1 cellular context compared by ENCODE assay signal in the genomic region with DNA sequence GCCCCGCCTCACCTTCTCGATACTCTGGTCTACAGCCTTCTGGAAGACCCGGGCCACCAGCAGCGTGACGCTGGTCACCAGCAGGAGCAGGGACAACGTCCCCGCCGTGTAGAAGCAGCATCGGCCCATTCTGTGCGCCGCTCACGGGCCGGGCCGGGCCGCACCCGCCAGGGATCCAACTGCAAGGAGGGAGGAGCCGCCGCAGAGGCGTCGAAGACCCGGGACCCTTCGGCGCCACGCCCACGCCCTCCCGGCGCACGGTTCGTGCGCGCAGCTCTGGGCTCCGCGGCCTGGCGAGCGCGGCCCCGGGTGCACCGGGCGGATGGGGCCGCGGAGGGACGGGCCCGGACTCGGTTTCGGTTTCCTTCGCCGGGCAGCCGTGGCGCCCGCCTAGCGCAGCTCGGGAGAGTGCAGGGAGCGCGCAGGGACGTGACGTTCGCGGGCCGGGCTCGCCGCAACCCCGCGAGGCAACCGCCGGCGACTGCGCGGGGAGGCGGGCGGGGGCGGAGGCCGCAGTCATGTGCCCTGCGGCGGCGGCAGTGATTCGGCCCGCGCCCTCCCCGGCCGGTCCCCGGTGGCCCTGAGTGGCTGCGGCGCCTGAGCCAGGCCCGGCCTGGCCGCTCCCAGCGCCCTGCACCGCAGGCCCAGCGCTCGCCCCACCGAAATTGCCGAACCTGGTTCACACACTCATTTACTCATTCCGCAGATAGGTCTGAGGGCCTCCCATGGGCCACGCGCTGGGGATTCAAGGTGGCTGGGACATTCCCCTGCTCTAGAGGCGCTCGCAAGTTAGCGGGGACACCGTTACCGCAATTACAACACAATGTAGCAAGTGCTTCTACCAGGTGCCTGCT.
TF ChIP-seq lines count a peak whose summit lies in the region.

A gene with protein sequence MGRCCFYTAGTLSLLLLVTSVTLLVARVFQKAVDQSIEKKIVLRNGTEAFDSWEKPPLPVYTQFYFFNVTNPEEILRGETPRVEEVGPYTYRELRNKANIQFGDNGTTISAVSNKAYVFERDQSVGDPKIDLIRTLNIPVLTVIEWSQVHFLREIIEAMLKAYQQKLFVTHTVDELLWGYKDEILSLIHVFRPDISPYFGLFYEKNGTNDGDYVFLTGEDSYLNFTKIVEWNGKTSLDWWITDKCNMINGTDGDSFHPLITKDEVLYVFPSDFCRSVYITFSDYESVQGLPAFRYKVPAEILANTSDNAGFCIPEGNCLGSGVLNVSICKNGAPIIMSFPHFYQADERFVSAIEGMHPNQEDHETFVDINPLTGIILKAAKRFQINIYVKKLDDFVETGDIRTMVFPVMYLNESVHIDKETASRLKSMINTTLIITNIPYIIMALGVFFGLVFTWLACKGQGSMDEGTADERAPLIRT (minus strand): TSS at position 410 of the 854 bp plus-strand sequence. CDS start 281 bp downstream, at position 129.

TF ChIP-seq in HepG2, 621 proteins besides CTCF, POLR2A, EP300 and RAD21 (continued from another document and continues in another):
- TF ChIP-seq PRMT3 (CRISPR knock-in tag; IDR thresholded peaks at IDR 0.05; ENCODE audit: borderline replicate concordance, low read depth) (0 out of 2 replicates have a peak, but pooled peaks have one; percentile 53), FOXA3 (CRISPR knock-in tag; IDR thresholded peaks at IDR 0.05) (peak; percentile 26; the same call in 1 of the 2 replicates), ZNF484 (CRISPR knock-in tag; IDR thresholded peaks at IDR 0.05; ENCODE audit: borderline replicate concordance, low read depth) (no peak), ZNF562 (CRISPR knock-in tag; IDR thresholded peaks at IDR 0.05; ENCODE audit: borderline replicate concordance) (no peak), ZNF878 (CRISPR knock-in tag; IDR thresholded peaks at IDR 0.05) (no peak), TARDBP (CRISPR knock-in tag; IDR thresholded peaks at IDR 0.05) (no peak), ZNF121 (CRISPR knock-in tag; IDR thresholded peaks at IDR 0.05) (peak; percentile 34; the same call in 1 of the 2 replicates), ZNF354B (CRISPR knock-in tag; IDR thresholded peaks at IDR 0.05) (no peak), ZFP36 (IDR thresholded peaks at IDR 0.05; ENCODE audit: borderline replicate concordance, low read depth, low read length, partially characterized antibody) (no peak), ZNF567 (CRISPR knock-in tag; IDR thresholded peaks at IDR 0.05; ENCODE audit: borderline replicate concordance) (no peak), ZNF501 (CRISPR knock-in tag; IDR thresholded peaks at IDR 0.05) (no peak), YY1 (IDR thresholded peaks at IDR 0.05; ENCODE audit: insufficient read depth, insufficient replicate concordance, low read depth, low read length) (peak; percentile 30), FOXM1 (CRISPR knock-in tag; IDR thresholded peaks at IDR 0.05) (peak; percentile 53; the same call in 1 of the 2 replicates), GPN1 (CRISPR knock-in tag; IDR thresholded peaks at IDR 0.05; ENCODE audit: borderline replicate concordance) (no peak), ZNF234 (CRISPR knock-in tag; conservative IDR thresholded peaks at IDR 0.05) (0 out of 2 replicates have a peak, but pooled peaks have one; percentile 58), ZNF230 (CRISPR knock-in tag; IDR thresholded peaks at IDR 0.05) (no peak), ZNF629 (CRISPR knock-in tag; conservative IDR thresholded peaks at IDR 0.05) (no peak), RBFOX2 (IDR thresholded peaks at IDR 0.05; ENCODE audit: low read depth, low read length) (peak; percentile 94), RBM22 (optimal IDR thresholded peaks at IDR 0.05; ENCODE audit: low read length) (no peak), ZFYVE20 (CRISPR knock-in tag; IDR thresholded peaks at IDR 0.05; ENCODE audit: borderline replicate concordance, low read depth) (no peak), CCDC6 (CRISPR knock-in tag; IDR thresholded peaks at IDR 0.05) (peak; percentile 82), ZMYM2 (CRISPR knock-in tag; IDR thresholded peaks at IDR 0.05) (no peak), MYC (CRISPR knock-in tag; IDR thresholded peaks at IDR 0.05; ENCODE audit: borderline replicate concordance) (peak; percentile 54; the same call in 1 of the 2 replicates)
- TF ChIP-seq, protein P1, sequence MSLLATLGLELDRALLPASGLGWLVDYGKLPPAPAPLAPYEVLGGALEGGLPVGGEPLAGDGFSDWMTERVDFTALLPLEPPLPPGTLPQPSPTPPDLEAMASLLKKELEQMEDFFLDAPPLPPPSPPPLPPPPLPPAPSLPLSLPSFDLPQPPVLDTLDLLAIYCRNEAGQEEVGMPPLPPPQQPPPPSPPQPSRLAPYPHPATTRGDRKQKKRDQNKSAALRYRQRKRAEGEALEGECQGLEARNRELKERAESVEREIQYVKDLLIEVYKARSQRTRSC (CRISPR knock-in tag; IDR thresholded peaks at IDR 0.05; ENCODE audit: low read depth), result no peak
- TF ChIP-seq, protein P2, sequence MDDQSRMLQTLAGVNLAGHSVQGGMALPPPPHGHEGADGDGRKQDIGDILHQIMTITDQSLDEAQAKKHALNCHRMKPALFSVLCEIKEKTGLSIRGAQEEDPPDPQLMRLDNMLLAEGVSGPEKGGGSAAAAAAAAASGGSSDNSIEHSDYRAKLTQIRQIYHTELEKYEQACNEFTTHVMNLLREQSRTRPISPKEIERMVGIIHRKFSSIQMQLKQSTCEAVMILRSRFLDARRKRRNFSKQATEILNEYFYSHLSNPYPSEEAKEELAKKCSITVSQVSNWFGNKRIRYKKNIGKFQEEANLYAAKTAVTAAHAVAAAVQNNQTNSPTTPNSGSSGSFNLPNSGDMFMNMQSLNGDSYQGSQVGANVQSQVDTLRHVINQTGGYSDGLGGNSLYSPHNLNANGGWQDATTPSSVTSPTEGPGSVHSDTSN (CRISPR knock-in tag; IDR thresholded peaks at IDR 0.05; ENCODE audit: borderline replicate concordance), result no peak
- TF ChIP-seq, protein P3, sequence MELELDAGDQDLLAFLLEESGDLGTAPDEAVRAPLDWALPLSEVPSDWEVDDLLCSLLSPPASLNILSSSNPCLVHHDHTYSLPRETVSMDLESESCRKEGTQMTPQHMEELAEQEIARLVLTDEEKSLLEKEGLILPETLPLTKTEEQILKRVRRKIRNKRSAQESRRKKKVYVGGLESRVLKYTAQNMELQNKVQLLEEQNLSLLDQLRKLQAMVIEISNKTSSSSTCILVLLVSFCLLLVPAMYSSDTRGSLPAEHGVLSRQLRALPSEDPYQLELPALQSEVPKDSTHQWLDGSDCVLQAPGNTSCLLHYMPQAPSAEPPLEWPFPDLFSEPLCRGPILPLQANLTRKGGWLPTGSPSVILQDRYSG (CRISPR knock-in tag; IDR thresholded peaks at IDR 0.05), result no peak
- TF ChIP-seq, protein P4, sequence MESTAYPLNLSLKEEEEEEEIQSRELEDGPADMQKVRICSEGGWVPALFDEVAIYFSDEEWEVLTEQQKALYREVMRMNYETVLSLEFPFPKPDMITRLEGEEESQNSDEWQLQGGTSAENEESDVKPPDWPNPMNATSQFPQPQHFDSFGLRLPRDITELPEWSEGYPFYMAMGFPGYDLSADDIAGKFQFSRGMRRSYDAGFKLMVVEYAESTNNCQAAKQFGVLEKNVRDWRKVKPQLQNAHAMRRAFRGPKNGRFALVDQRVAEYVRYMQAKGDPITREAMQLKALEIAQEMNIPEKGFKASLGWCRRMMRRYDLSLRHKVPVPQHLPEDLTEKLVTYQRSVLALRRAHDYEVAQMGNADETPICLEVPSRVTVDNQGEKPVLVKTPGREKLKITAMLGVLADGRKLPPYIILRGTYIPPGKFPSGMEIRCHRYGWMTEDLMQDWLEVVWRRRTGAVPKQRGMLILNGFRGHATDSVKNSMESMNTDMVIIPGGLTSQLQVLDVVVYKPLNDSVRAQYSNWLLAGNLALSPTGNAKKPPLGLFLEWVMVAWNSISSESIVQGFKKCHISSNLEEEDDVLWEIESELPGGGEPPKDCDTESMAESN (CRISPR knock-in tag; conservative IDR thresholded peaks at IDR 0.05), result 0 out of 2 replicates have a peak, but pooled peaks have one; percentile 83
- TF ChIP-seq, protein P5, sequence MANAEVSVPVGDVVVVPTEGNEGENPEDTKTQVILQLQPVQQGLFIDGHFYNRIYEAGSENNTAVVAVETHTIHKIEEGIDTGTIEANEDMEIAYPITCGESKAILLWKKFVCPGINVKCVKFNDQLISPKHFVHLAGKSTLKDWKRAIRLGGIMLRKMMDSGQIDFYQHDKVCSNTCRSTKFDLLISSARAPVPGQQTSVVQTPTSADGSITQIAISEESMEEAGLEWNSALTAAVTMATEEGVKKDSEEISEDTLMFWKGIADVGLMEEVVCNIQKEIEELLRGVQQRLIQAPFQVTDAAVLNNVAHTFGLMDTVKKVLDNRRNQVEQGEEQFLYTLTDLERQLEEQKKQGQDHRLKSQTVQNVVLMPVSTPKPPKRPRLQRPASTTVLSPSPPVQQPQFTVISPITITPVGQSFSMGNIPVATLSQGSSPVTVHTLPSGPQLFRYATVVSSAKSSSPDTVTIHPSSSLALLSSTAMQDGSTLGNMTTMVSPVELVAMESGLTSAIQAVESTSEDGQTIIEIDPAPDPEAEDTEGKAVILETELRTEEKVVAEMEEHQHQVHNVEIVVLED (CRISPR knock-in tag; IDR thresholded peaks at IDR 0.05; ENCODE audit: borderline replicate concordance), result 0 out of 2 replicates have a peak, but pooled peaks have one; percentile 10
- TF ChIP-seq, protein P6, sequence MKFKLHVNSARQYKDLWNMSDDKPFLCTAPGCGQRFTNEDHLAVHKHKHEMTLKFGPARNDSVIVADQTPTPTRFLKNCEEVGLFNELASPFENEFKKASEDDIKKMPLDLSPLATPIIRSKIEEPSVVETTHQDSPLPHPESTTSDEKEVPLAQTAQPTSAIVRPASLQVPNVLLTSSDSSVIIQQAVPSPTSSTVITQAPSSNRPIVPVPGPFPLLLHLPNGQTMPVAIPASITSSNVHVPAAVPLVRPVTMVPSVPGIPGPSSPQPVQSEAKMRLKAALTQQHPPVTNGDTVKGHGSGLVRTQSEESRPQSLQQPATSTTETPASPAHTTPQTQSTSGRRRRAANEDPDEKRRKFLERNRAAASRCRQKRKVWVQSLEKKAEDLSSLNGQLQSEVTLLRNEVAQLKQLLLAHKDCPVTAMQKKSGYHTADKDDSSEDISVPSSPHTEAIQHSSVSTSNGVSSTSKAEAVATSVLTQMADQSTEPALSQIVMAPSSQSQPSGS (CRISPR knock-in tag; IDR thresholded peaks at IDR 0.05), result no peak; the same call in 1 of the 2 replicates
- TF ChIP-seq, protein P7, sequence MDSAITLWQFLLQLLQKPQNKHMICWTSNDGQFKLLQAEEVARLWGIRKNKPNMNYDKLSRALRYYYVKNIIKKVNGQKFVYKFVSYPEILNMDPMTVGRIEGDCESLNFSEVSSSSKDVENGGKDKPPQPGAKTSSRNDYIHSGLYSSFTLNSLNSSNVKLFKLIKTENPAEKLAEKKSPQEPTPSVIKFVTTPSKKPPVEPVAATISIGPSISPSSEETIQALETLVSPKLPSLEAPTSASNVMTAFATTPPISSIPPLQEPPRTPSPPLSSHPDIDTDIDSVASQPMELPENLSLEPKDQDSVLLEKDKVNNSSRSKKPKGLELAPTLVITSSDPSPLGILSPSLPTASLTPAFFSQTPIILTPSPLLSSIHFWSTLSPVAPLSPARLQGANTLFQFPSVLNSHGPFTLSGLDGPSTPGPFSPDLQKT (CRISPR knock-in tag; IDR thresholded peaks at IDR 0.05; ENCODE audit: borderline replicate concordance), result no peak
- TF ChIP-seq, protein P8, sequence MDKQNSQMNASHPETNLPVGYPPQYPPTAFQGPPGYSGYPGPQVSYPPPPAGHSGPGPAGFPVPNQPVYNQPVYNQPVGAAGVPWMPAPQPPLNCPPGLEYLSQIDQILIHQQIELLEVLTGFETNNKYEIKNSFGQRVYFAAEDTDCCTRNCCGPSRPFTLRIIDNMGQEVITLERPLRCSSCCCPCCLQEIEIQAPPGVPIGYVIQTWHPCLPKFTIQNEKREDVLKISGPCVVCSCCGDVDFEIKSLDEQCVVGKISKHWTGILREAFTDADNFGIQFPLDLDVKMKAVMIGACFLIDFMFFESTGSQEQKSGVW (CRISPR knock-in tag; IDR thresholded peaks at IDR 0.05; ENCODE audit: borderline replicate concordance), result no peak
- TF ChIP-seq, protein P9, sequence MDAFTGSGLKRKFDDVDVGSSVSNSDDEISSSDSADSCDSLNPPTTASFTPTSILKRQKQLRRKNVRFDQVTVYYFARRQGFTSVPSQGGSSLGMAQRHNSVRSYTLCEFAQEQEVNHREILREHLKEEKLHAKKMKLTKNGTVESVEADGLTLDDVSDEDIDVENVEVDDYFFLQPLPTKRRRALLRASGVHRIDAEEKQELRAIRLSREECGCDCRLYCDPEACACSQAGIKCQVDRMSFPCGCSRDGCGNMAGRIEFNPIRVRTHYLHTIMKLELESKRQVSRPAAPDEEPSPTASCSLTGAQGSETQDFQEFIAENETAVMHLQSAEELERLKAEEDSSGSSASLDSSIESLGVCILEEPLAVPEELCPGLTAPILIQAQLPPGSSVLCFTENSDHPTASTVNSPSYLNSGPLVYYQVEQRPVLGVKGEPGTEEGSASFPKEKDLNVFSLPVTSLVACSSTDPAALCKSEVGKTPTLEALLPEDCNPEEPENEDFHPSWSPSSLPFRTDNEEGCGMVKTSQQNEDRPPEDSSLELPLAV (CRISPR knock-in tag; conservative IDR thresholded peaks at IDR 0.05; ENCODE audit: low read depth), result no peak
- TF ChIP-seq, protein P10, sequence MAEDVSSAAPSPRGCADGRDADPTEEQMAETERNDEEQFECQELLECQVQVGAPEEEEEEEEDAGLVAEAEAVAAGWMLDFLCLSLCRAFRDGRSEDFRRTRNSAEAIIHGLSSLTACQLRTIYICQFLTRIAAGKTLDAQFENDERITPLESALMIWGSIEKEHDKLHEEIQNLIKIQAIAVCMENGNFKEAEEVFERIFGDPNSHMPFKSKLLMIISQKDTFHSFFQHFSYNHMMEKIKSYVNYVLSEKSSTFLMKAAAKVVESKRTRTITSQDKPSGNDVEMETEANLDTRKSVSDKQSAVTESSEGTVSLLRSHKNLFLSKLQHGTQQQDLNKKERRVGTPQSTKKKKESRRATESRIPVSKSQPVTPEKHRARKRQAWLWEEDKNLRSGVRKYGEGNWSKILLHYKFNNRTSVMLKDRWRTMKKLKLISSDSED (CRISPR knock-in tag; IDR thresholded peaks at IDR 0.05), result no peak
- TF ChIP-seq, protein P11, sequence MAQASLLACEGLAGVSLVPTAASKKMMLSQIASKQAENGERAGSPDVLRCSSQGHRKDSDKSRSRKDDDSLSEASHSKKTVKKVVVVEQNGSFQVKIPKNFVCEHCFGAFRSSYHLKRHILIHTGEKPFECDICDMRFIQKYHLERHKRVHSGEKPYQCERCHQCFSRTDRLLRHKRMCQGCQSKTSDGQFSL (CRISPR knock-in tag; IDR thresholded peaks at IDR 0.05), result no peak
- TF ChIP-seq, protein P12, sequence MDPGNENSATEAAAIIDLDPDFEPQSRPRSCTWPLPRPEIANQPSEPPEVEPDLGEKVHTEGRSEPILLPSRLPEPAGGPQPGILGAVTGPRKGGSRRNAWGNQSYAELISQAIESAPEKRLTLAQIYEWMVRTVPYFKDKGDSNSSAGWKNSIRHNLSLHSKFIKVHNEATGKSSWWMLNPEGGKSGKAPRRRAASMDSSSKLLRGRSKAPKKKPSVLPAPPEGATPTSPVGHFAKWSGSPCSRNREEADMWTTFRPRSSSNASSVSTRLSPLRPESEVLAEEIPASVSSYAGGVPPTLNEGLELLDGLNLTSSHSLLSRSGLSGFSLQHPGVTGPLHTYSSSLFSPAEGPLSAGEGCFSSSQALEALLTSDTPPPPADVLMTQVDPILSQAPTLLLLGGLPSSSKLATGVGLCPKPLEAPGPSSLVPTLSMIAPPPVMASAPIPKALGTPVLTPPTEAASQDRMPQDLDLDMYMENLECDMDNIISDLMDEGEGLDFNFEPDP (CRISPR knock-in tag; conservative IDR thresholded peaks at IDR 0.05), result no peak
